In the genomic region with DNA sequence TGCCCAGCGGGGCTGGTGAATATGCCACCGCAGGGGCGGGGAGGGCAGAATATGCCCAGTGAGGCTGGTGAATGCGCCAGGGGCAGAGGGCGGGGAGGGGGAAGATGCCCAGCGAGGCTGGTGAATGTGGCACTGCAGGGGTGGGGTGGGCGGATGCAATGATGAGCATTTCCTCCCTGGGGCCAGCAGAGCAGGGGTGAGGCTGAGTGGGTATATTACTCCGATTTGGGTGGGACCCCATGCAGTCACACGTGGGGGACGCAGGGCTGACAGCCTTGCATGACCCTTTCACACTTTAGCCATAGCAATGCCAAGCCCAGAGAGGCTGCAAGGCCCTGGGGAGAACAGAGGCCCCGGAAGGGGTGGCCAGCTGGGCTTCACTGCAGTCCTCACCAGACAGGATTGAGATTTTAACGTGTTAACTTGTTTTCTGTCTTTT, we compare ENCODE assay signal across 8 cellular contexts. TPM values are rescaled to one million over a fixed set of nuclear protein-coding genes. Genes with fewer than 3 reads are reported as not detected.
DNase-seq lines count a peak whose midpoint lies in the region; ATAC-seq and TF ChIP-seq lines count a peak whose summit lies in the region.

No MANE protein-coding gene starts in this region.

- H3K27me3 ChIP-seq in BLaER1 (peaks cover 33% of the 10 kb centered on the region), Loucy (ENCODE audit: insufficient read depth, low read length, poor library complexity, severe bottlenecking) (no peaks in the 10 kb centered on the region)
- H3K27me3 ChIP-seq in naive thymus-derived CD4-positive, alpha-beta T cell (ENCODE audit: control insufficient read depth in 2 of 2, insufficient read depth in 2 of 2, low read length in 2 of 2), result no peaks in the 10 kb centered on the region

- CTCF ChIA-PET in naive thymus-derived CD4-positive, alpha-beta T cell (lab: Charles Lee), result interaction anchor here (0.7 to 6.2 kb wide), 7 partner anchors 13 to 190 kb away, joined by 4 to 95 read pairs (median 14); partner anchors contain the start of gene UBE2G2

- no peak for TF ChIP-seq CTCF in Loucy (conservative IDR thresholded peaks at IDR 0.05; ENCODE audit: low read length)

- no peaks in the 10 kb centered on the region for H3K36me3 Mint-ChIP-seq in activated T-helper 2 cell treated with anti-CD3 and anti-CD28 coated beads, Interferon-gamma antibody, Interleukin-2, Interleukin-4, amounts not matched to agents 10 μg/mL and 5 μg/mL and 100 μg/mL, durations not matched to agents 14 hours and 24 hours and 36 hours (ENCODE audit: low read depth)
- peaks cover 0 to 11% (median 0%) of the 10 kb centered on the region in 5 donors for H3K36me3 Mint-ChIP-seq in naive thymus-derived CD4-positive, alpha-beta T cell

- peak overlapping the region; percentile 82 for H3K27ac ChIP-seq in BLaER1
- peak overlapping the region; percentile 79 for H3K27ac ChIP-seq in naive thymus-derived CD4-positive, alpha-beta T cell (ENCODE audit: low read depth, low read length)

- ATAC-seq in naive thymus-derived CD4-positive, alpha-beta T cell, result peak; percentile 54
- ATAC-seq in GM19395 (IDR thresholded peaks at IDR 0.05; ENCODE audit: unreplicated experiment), result no peak

- H3K9me2 ChIP-seq in Loucy (replicated peaks; ENCODE audit: low read depth, low read length), result no peaks in the 10 kb centered on the region

- no peaks in the 10 kb centered on the region for H3K9me3 ChIP-seq in BLaER1
- H3K9me3 ChIP-seq in Loucy (ENCODE audit: insufficient read depth, low read depth, low read length), result no peaks in the 10 kb centered on the region
- H3K9me3 ChIP-seq in naive thymus-derived CD4-positive, alpha-beta T cell (ENCODE audit: control insufficient read depth in 2 of 3, low read length in 3 of 3), result no peaks in the 10 kb centered on the region

- no peaks in the 10 kb centered on the region for H3K9me3 Mint-ChIP-seq in activated T-helper 2 cell treated with anti-CD3 and anti-CD28 coated beads, Interferon-gamma antibody, Interleukin-2, Interleukin-4, amounts not matched to agents 10 μg/mL and 5 μg/mL and 100 μg/mL, durations not matched to agents 14 hours and 24 hours and 36 hours
- H3K9me3 Mint-ChIP-seq in naive thymus-derived CD4-positive, alpha-beta T cell, result no peaks in the 10 kb centered on the region

- H4K20me1 ChIP-seq in BLaER1 (peaks cover 26% of the 10 kb centered on the region), Loucy (ENCODE audit: insufficient read depth, low read length, poor library complexity, severe bottlenecking) (no peaks in the 10 kb centered on the region)

- H3K27ac Mint-ChIP-seq in activated T-helper 2 cell treated with anti-CD3 and anti-CD28 coated beads, Interferon-gamma antibody, Interleukin-2, Interleukin-4, amounts not matched to agents 10 μg/mL and 5 μg/mL and 100 μg/mL, durations not matched to agents 14 hours and 24 hours and 36 hours, result peak overlapping the region; percentile 25
- peak overlapping the region; percentile 72 to 95 (median 90) for H3K27ac Mint-ChIP-seq in naive thymus-derived CD4-positive, alpha-beta T cell

- no peaks in the 10 kb centered on the region for H3K27me3 Mint-ChIP-seq in activated T-helper 2 cell treated with anti-CD3 and anti-CD28 coated beads, Interferon-gamma antibody, Interleukin-2, Interleukin-4, amounts not matched to agents 10 μg/mL and 5 μg/mL and 100 μg/mL, durations not matched to agents 14 hours and 24 hours and 36 hours (ENCODE audit: low read depth)
- H3K27me3 Mint-ChIP-seq in naive thymus-derived CD4-positive, alpha-beta T cell, result no peaks in the 10 kb centered on the region

- POLR2A ChIA-PET in naive thymus-derived CD4-positive, alpha-beta T cell (lab: Charles Lee), result interaction anchor here (0.7 to 12.9 kb wide), 10 partner anchors 17 to 312 kb away, joined by 3 to 569 read pairs (median 6); partner anchors contain the start of genes ITGB2, PTTG1IP and UBE2G2

- peak overlapping the region; percentile 76 for H3K4me3 Mint-ChIP-seq in activated T-helper 2 cell treated with anti-CD3 and anti-CD28 coated beads, Interferon-gamma antibody, Interleukin-2, Interleukin-4, amounts not matched to agents 10 μg/mL and 5 μg/mL and 100 μg/mL, durations not matched to agents 14 hours and 24 hours and 36 hours (ENCODE audit: low read depth)
- H3K4me3 Mint-ChIP-seq in naive thymus-derived CD4-positive, alpha-beta T cell, result peak overlapping the region; percentile 88 to 97 (median 91)

- DNase-seq in activated T-helper 2 cell treated with anti-CD3 and anti-CD28 coated beads, Interferon-gamma antibody, Interleukin-2, Interleukin-4, amounts not matched to agents 10 μg/mL and 5 μg/mL and 100 μg/mL, durations not matched to agents 14 hours and 24 hours and 36 hours (ENCODE audit: low spot score), result no peak
- DNase-seq in naive thymus-derived CD4-positive, alpha-beta T cell, result peak in 8 of 9 donors; percentile 37 to 69 (median 66)
- DNase-seq in RKO (ENCODE audit: low spot score) (no peak), NCI-H226 (no peak), HuH-7 (ENCODE audit: low spot score) (no peak)

- peaks cover 6% of the 10 kb centered on the region; the same call in 1 of the 2 replicates for H3F3A ChIP-seq in Loucy (ENCODE audit: low read depth)

- H3K4me2 ChIP-seq in BLaER1, result peak overlapping the region; percentile 100
- peak overlapping the region; percentile 79 for H3K4me2 ChIP-seq in Loucy (ENCODE audit: low read depth, low read length, poor library complexity, severe bottlenecking)

- H2AFZ ChIP-seq in Loucy (ENCODE audit: low read length), result no peak overlapping the region

- H3K9ac ChIP-seq in BLaER1, result no peak overlapping the region; the same call in 1 of the 2 replicates
- H3K9ac ChIP-seq in Loucy (ENCODE audit: low read depth, low read length, poor library complexity, severe bottlenecking), result peak overlapping the region; percentile 70

- H3K79me2 ChIP-seq in Loucy (ENCODE audit: insufficient read depth, low read length), result peaks cover 8% of the 10 kb centered on the region; the same call in 1 of the 2 replicates

- H3K4me3 ChIP-seq in BLaER1 (peak overlapping the region; percentile 65), Loucy (ENCODE audit: low read length, poor library complexity, severe bottlenecking) (peak overlapping the region; percentile 68)
- H3K4me3 ChIP-seq in naive thymus-derived CD4-positive, alpha-beta T cell (ENCODE audit: low read length), result peak overlapping the region; percentile 86

- intact Hi-C loops in activated T-helper 2 cell treated with anti-CD3 and anti-CD28 coated beads, Interferon-gamma antibody, Interleukin-2, Interleukin-4, amounts not matched to agents 10 μg/mL and 5 μg/mL and 100 μg/mL, durations not matched to agents 14 hours and 24 hours and 36 hours (cut with micrococcal nuclease), result no loop called here
- intact Hi-C loops in naive thymus-derived CD4-positive, alpha-beta T cell (cut with micrococcal nuclease), result loop anchor here (1.0 to 10.0 kb wide), 2 partner anchors 9 to 916 kb away; partner anchors contain the start of gene TRAPPC10 (in 1 of the 2)

- peaks cover 100% of the 10 kb centered on the region for H3K4me1 ChIP-seq in BLaER1
- peaks cover 61% of the 10 kb centered on the region for H3K4me1 ChIP-seq in Loucy (ENCODE audit: insufficient read depth, low read length, poor library complexity, severe bottlenecking)
- peaks cover 40 to 42% of the 10 kb centered on the region in 2 donors for H3K4me1 ChIP-seq in naive thymus-derived CD4-positive, alpha-beta T cell (ENCODE audit: control insufficient read depth in 2 of 2, insufficient read depth in 2 of 2, low read length in 2 of 2)

- H3K4me1 Mint-ChIP-seq in activated T-helper 2 cell treated with anti-CD3 and anti-CD28 coated beads, Interferon-gamma antibody, Interleukin-2, Interleukin-4, amounts not matched to agents 10 μg/mL and 5 μg/mL and 100 μg/mL, durations not matched to agents 14 hours and 24 hours and 36 hours (ENCODE audit: low read depth), result peaks cover 48% of the 10 kb centered on the region
- peaks cover 41 to 58% (median 52%) of the 10 kb centered on the region in 7 donors for H3K4me1 Mint-ChIP-seq in naive thymus-derived CD4-positive, alpha-beta T cell

- no peaks in the 10 kb centered on the region for H3K36me3 ChIP-seq in BLaER1
- no peaks in the 10 kb centered on the region for H3K36me3 ChIP-seq in Loucy (ENCODE audit: insufficient read depth, low read length)
- peaks cover 0 to 5% (median 0%) of the 10 kb centered on the region in 3 experiments for H3K36me3 ChIP-seq in naive thymus-derived CD4-positive, alpha-beta T cell (ENCODE audit: control insufficient read depth in 2 of 3, insufficient read depth in 3 of 3, low read length in 3 of 3)

RNA-seq across cellular contexts. Expression of gene SLX9, which starts 9.3 kb away (rescaled TPM):
- total RNA-seq in activated T-helper 2 cell treated with anti-CD3 and anti-CD28 coated beads, Interferon-gamma antibody, Interleukin-2, Interleukin-4, amounts not matched to agents 10 μg/mL and 5 μg/mL and 100 μg/mL, durations not matched to agents 14 hours and 24 hours and 36 hours, result 65.8 and 72.6 TPM in 2 replicates
- 10 to 100 TPM; 17.8 to 46.4 (median 20.6) TPM for total RNA-seq in naive thymus-derived CD4-positive, alpha-beta T cell
- 10 to 100 TPM; 13.2 to 14.9 TPM for polyA plus RNA-seq in naive thymus-derived CD4-positive, alpha-beta T cell

RNA-seq across cellular contexts. Expression of gene ITGB2, which starts 9.9 kb away (rescaled TPM):
- 210 and 212 TPM in 2 replicates for total RNA-seq in activated T-helper 2 cell treated with anti-CD3 and anti-CD28 coated beads, Interferon-gamma antibody, Interleukin-2, Interleukin-4, amounts not matched to agents 10 μg/mL and 5 μg/mL and 100 μg/mL, durations not matched to agents 14 hours and 24 hours and 36 hours
- 100 to 1,000 TPM; 280 to 877 (median 371) TPM for total RNA-seq in naive thymus-derived CD4-positive, alpha-beta T cell
- polyA plus RNA-seq in naive thymus-derived CD4-positive, alpha-beta T cell, result 100 to 1,000 TPM; 459 to 768 TPM

RNA-seq across cellular contexts. Expression of gene PTTG1IP, which starts 57.1 kb away (rescaled TPM):
- total RNA-seq in activated T-helper 2 cell treated with anti-CD3 and anti-CD28 coated beads, Interferon-gamma antibody, Interleukin-2, Interleukin-4, amounts not matched to agents 10 μg/mL and 5 μg/mL and 100 μg/mL, durations not matched to agents 14 hours and 24 hours and 36 hours, result 48.1 and 48.3 TPM in 2 replicates
- 100 to 1,000 TPM in 2 of 5 experiments, 10 to 100 TPM in 3; 83.8 to 122 (median 95.6) TPM for total RNA-seq in naive thymus-derived CD4-positive, alpha-beta T cell
- polyA plus RNA-seq in naive thymus-derived CD4-positive, alpha-beta T cell, result 10 to 100 TPM; 60.9 to 79.8 TPM

Comparison
In these comparisons a context has a peak if more than half of its experiments do, and no peak if none do; other contexts are left out.
1. DNase-seq: peak in naive thymus-derived CD4-positive, alpha-beta T cell (8 of 9); none in activated T-helper 2 cell treated with anti-CD3 and anti-CD28 coated beads, Interferon-gamma antibody, Interleukin-2, Interleukin-4, amounts not matched to agents 10 μg/mL and 5 μg/mL and 100 μg/mL, durations not matched to agents 14 hours and 24 hours and 36 hours (single experiment), RKO (single experiment), NCI-H226 (single experiment) and HuH-7 (single experiment).
2. Peak in every context shown above with its lines, with median percentiles within 50 percentile points of each other: H3K4me3 ChIP-seq.